In the genomic region with DNA sequence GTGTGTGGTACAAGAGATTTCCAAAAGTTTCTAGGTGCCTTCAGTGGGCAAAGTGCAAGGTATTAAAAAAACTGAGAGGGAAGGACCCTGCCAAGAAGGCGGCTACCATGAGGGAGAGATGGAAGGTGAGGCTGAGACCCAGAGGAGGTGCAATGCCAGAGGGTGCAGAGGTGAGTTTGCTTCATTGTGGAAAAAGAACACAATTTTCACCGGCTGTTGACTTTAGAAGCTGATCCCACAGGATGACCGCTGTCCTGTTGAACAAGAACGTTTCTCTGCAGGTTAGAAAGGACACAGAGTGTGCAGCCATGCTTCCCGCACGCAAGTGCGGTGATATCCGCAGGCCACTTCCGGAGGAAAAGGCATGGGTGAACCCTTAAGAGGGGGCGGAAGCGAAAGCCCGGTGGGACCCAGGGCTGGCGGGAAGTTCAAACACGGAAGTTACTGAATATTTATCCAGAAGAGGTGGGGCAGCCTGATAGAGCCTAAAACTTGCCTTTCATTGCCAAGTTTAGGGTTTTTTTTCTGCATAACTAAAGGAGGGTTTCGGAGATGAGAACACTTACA, we compare ENCODE assay signal across 7 cellular contexts. TPM values are rescaled to one million over a fixed set of nuclear protein-coding genes. Genes with fewer than 3 reads are reported as not detected.
DNase-seq lines count a peak whose midpoint lies in the region; ATAC-seq and TF ChIP-seq lines count a peak whose summit lies in the region.

No MANE protein-coding gene starts in this region.

- H3K27ac Mint-ChIP-seq in effector memory CD8-positive, alpha-beta T cell, result peak overlapping the region; percentile 7 to 69
- H3K27ac Mint-ChIP-seq in endothelial cell (ENCODE audit: unreplicated experiment), result no peak overlapping the region

- no peaks in the 10 kb centered on the region for H3K9me3 Mint-ChIP-seq in effector memory CD8-positive, alpha-beta T cell
- no peaks in the 10 kb centered on the region for H3K9me3 Mint-ChIP-seq in endothelial cell (ENCODE audit: unreplicated experiment)

- H3K27me3 Mint-ChIP-seq in effector memory CD8-positive, alpha-beta T cell, result no peaks in the 10 kb centered on the region
- no peaks in the 10 kb centered on the region for H3K27me3 Mint-ChIP-seq in endothelial cell (ENCODE audit: unreplicated experiment)

- peaks cover 48% of the 10 kb centered on the region for H3K36me3 Mint-ChIP-seq in effector memory CD8-positive, alpha-beta T cell (ENCODE audit: insufficient read depth)
- peaks cover 3% of the 10 kb centered on the region for H3K36me3 Mint-ChIP-seq in endothelial cell (ENCODE audit: low read depth, unreplicated experiment)

- ATAC-seq in GM18861 (IDR thresholded peaks at IDR 0.05; ENCODE audit: unreplicated experiment), result peak; percentile 32
- ATAC-seq in GM21390 (IDR thresholded peaks at IDR 0.05; ENCODE audit: unreplicated experiment), result peak; percentile 50
- peak; percentile 53 for ATAC-seq in HG03432 (IDR thresholded peaks at IDR 0.05; ENCODE audit: unreplicated experiment)
- no peak for ATAC-seq in effector memory CD8-positive, alpha-beta T cell (replicated peaks)
- ATAC-seq in omental fat pad (ENCODE audit: low FRiP score), result no peak

- peaks cover 11 to 29% of the 10 kb centered on the region in 2 donors for H3K4me1 Mint-ChIP-seq in effector memory CD8-positive, alpha-beta T cell (ENCODE audit: low read depth in 2 of 2)
- H3K4me1 Mint-ChIP-seq in endothelial cell (ENCODE audit: unreplicated experiment), result no peaks in the 10 kb centered on the region

- DNase-seq in effector memory CD8-positive, alpha-beta T cell, result no peak
- no peak for DNase-seq in endothelial cell (ENCODE audit: low spot score)
- DNase-seq in omental fat pad (ENCODE audit: low spot score), result no peak
- DNase-seq in NCI-H69 (lab: John Stamatoyannopoulos, UW), result no peak

- peak overlapping the region in 1 of 2 donors; percentile 2 for H3K4me3 Mint-ChIP-seq in effector memory CD8-positive, alpha-beta T cell
- no peak overlapping the region for H3K4me3 Mint-ChIP-seq in endothelial cell (ENCODE audit: unreplicated experiment)

- no peak for TF ChIP-seq CTCF in endothelial cell (IDR thresholded peaks at IDR 0.05; ENCODE audit: unreplicated experiment)
- no peak for TF ChIP-seq CTCF in omental fat pad (IDR thresholded peaks at IDR 0.05)

RNA-seq across cellular contexts. Expression of a gene that starts 16.6 kb away (rescaled TPM):
- total RNA-seq in endothelial cell (ENCODE audit: unreplicated experiment) (5.3 TPM), omental fat pad (10 to 100 TPM; 13.3 to 61.3 (median 28.7) TPM)

RNA-seq across cellular contexts. Expression of a gene that starts 22.3 kb away (rescaled TPM):
- total RNA-seq in endothelial cell (ENCODE audit: unreplicated experiment) (not detected), omental fat pad (1 to 10 TPM; 2.1 to 9.7 (median 5.4) TPM)

Comparison
In these comparisons a context has a peak if more than half of its experiments do, and no peak if none do; other contexts are left out.
1. ATAC-seq: peak in GM18861 (single experiment), GM21390 (single experiment) and HG03432 (single experiment); none in effector memory CD8-positive, alpha-beta T cell (single experiment) and omental fat pad (single experiment).